ENCODE assay signal across 7 cellular contexts in the genomic region with DNA sequence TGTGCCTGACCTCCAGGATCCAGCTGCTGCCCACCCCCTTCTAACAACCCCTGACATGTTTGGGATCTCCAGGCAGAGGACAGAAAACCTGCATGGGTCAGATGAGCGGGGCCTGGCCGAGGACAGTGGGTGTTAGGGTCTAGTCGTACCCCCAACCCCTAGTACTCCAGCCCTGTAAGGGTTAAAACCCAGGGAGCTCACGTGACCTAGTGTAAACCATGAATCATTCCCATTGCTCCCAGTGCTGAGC.
DNase-seq lines count a peak whose midpoint lies in the region; ATAC-seq lines count a peak whose summit lies in the region.

No MANE protein-coding gene starts in this region.

- H3K36me3 ChIP-seq in HUES64 (ENCODE audit: insufficient read depth, low read length) (no peaks in the 10 kb centered on the region), iPS-18a (ENCODE audit: control insufficient read depth, low read depth, low read length) (no peaks in the 10 kb centered on the region)

- H3K9ac ChIP-seq in HUES64 (ENCODE audit: low read depth, low read length) (peak overlapping the region; percentile 63; the same call in 1 of the 2 replicates), iPS-18a (ENCODE audit: low read length) (peak overlapping the region; percentile 68)

- 30% methylated on average over 4 of the region's 4 CpGs for WGBS in HUES64

- no peaks in the 10 kb centered on the region for H3K27me3 ChIP-seq in HUES64 (ENCODE audit: insufficient read depth, low read length)
- no peaks in the 10 kb centered on the region for H3K27me3 ChIP-seq in iPS-18a (ENCODE audit: control insufficient read depth, insufficient read depth, low read length)

- H3K27ac ChIP-seq in HUES64 (ENCODE audit: low read depth, low read length) (peak overlapping the region; percentile 82; the same call in 1 of the 2 replicates), iPS-18a (ENCODE audit: low read length) (peak overlapping the region; percentile 87)

- no peak for DNase-seq in activated naive CD4-positive, alpha-beta T cell treated with anti-CD3 and anti-CD28 coated beads, Interleukin-2, amount 50 U/mL, for 72 hours (ENCODE audit: low spot score in 2 of 2)
- DNase-seq in stimulated activated effector memory CD8-positive, alpha-beta T cell treated with anti-CD3 and anti-CD28 coated beads, Interleukin-12 subunit alpha, Interleukin-12 subunit beta, amount 100 ng/mL, for 72 hours (ENCODE audit: low spot score in 2 of 2): no peak
- DNase-seq in C1 segment of cervical spinal cord (lab: John Stamatoyannopoulos, UW) (no peak), GM19240 (ENCODE audit: insufficient read length, low spot score) (no peak)

- no peaks in the 10 kb centered on the region for H3K9me3 Mint-ChIP-seq in activated naive CD4-positive, alpha-beta T cell treated with anti-CD3 and anti-CD28 coated beads, Interleukin-2, amount 50 U/mL, for 72 hours
- no peaks in the 10 kb centered on the region for H3K9me3 Mint-ChIP-seq in stimulated activated effector memory CD8-positive, alpha-beta T cell treated with anti-CD3 and anti-CD28 coated beads, Interleukin-12 subunit alpha, Interleukin-12 subunit beta, amount 100 ng/mL, for 72 hours

- H3K4me1 ChIP-seq in HUES64 (ENCODE audit: insufficient read depth, low read length) (peaks cover 27% of the 10 kb centered on the region), iPS-18a (ENCODE audit: control insufficient read depth, low read depth, low read length) (peaks cover 26% of the 10 kb centered on the region)

- peak overlapping the region; percentile 78 for H3K4me3 Mint-ChIP-seq in stimulated activated effector memory CD8-positive, alpha-beta T cell treated with anti-CD3 and anti-CD28 coated beads, Interleukin-12 subunit alpha, Interleukin-12 subunit beta, amount 100 ng/mL, for 72 hours

- H3K4me3 ChIP-seq in HUES64 (ENCODE audit: low read length) (peak overlapping the region; percentile 64), iPS-18a (ENCODE audit: low read length) (peak overlapping the region; percentile 79)

- peak overlapping the region; percentile 29 to 67 for H3K27ac Mint-ChIP-seq in activated naive CD4-positive, alpha-beta T cell treated with anti-CD3 and anti-CD28 coated beads, Interleukin-2, amount 50 U/mL, for 72 hours
- peak overlapping the region; percentile 85 for H3K27ac Mint-ChIP-seq in stimulated activated effector memory CD8-positive, alpha-beta T cell treated with anti-CD3 and anti-CD28 coated beads, Interleukin-12 subunit alpha, Interleukin-12 subunit beta, amount 100 ng/mL, for 72 hours

- no peak for ATAC-seq in activated naive CD4-positive, alpha-beta T cell treated with anti-CD3 and anti-CD28 coated beads, Interleukin-2, amount 50 U/mL, for 72 hours
- no peak for ATAC-seq in stimulated activated effector memory CD8-positive, alpha-beta T cell treated with anti-CD3 and anti-CD28 coated beads, Interleukin-12 subunit alpha, Interleukin-12 subunit beta, amount 100 ng/mL, for 72 hours
- ATAC-seq in HG02884 (IDR thresholded peaks at IDR 0.05; ENCODE audit: unreplicated experiment): no peak

- peaks cover 8% of the 10 kb centered on the region for H3K4me1 Mint-ChIP-seq in stimulated activated effector memory CD8-positive, alpha-beta T cell treated with anti-CD3 and anti-CD28 coated beads, Interleukin-12 subunit alpha, Interleukin-12 subunit beta, amount 100 ng/mL, for 72 hours

- H3K9me3 ChIP-seq in HUES64 (ENCODE audit: insufficient read depth, low read depth, low read length) (no peaks in the 10 kb centered on the region), iPS-18a (ENCODE audit: control insufficient read depth, low read depth, low read length) (no peaks in the 10 kb centered on the region)

- no peaks in the 10 kb centered on the region for H3K36me3 Mint-ChIP-seq in activated naive CD4-positive, alpha-beta T cell treated with anti-CD3 and anti-CD28 coated beads, Interleukin-2, amount 50 U/mL, for 72 hours
- H3K36me3 Mint-ChIP-seq in stimulated activated effector memory CD8-positive, alpha-beta T cell treated with anti-CD3 and anti-CD28 coated beads, Interleukin-12 subunit alpha, Interleukin-12 subunit beta, amount 100 ng/mL, for 72 hours: no peaks in the 10 kb centered on the region
